Comparison of ENCODE assay signal across 8 cellular contexts in the genomic region with DNA sequence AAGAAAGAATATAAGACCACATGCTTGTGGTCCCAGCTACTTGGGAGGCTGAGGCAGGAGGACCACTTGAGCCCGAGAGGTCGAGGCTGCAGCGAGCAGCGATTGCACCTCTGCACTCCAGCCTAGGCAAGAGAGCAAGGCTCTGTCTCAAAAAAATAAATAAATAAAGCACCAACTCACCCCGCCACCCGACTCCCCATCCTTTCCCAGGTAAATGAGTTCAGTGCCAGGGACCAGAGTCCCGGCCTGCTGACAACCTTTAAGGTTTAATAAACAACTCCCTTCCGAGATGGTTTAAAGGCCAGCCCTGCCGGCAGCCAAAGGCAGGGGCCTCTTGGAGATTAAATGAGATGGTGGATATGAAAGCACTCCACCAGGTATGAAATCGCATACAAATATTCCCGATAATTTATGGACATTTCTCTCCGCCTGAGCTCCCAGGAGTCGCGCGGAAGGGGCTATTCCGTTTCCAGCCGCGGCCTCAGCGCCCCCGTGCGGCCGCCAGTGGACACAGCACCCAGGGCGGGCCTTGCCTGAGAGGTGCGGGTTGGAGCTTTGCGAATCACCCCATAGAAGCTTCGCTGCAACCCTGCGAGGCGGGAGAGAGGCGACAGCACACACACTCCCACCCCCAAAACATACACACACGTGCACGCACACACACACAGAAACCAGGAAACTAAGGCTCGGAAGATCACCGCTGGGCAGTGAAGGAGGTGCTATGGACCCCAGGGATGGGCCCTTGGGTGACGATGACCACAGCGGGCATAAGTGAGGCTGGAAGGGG. TPM values are rescaled to one million over a fixed set of nuclear protein-coding genes. Genes with fewer than 3 reads are reported as not detected.
DNase-seq lines count a peak whose midpoint lies in the region; ATAC-seq, FAIRE-seq and TF ChIP-seq lines count a peak whose summit lies in the region.

No MANE protein-coding gene starts in this region.

- H3K9me3 ChIP-seq in HUES64 (ENCODE audit: insufficient read depth, low read depth, low read length), result no peaks in the 10 kb centered on the region
- no peaks in the 10 kb centered on the region for H3K9me3 ChIP-seq in SK-N-SH
- H3K9me3 ChIP-seq in trophoblast cell (ENCODE audit: insufficient read depth, low read depth, low read length), result no peaks in the 10 kb centered on the region

- TF ChIP-seq EP300 in SK-N-SH (IDR thresholded peaks at IDR 0.05; ENCODE audit: borderline replicate concordance in 1 of 2, low read depth in 1 of 2, low read length in 1 of 2), result no peak

- no peak overlapping the region for H3K4me2 ChIP-seq in SK-N-SH
- H3K4me2 ChIP-seq in trophoblast cell (ENCODE audit: low read length), result peak overlapping the region; percentile 34

- no peak overlapping the region for H3K27ac Mint-ChIP-seq in activated naive CD4-positive, alpha-beta T cell treated with anti-CD3 and anti-CD28 coated beads, Interleukin-2, amount 10 ng/mL, durations not matched to agents 7 days and 5 days

- peaks cover 16% of the 10 kb centered on the region for H3K27me3 ChIP-seq in HUES64 (ENCODE audit: insufficient read depth, low read length)
- peaks cover 28% of the 10 kb centered on the region for H3K27me3 ChIP-seq in SK-N-SH (ENCODE audit: insufficient read depth)
- H3K27me3 ChIP-seq in trophoblast cell (ENCODE audit: insufficient read depth, low read length), result no peaks in the 10 kb centered on the region

- no peaks in the 10 kb centered on the region for H3F3A ChIP-seq in SK-N-SH (replicated peaks; ENCODE audit: insufficient read depth)

- no peaks in the 10 kb centered on the region for H3K9me3 Mint-ChIP-seq in activated naive CD4-positive, alpha-beta T cell treated with anti-CD3 and anti-CD28 coated beads, Interleukin-2, amount 10 ng/mL, durations not matched to agents 7 days and 5 days

- no peaks in the 10 kb centered on the region for H3K4me1 ChIP-seq in HUES64 (ENCODE audit: insufficient read depth, low read length)
- H3K4me1 ChIP-seq in SK-N-SH (ENCODE audit: control insufficient read depth in 1 of 2, insufficient read depth in 2 of 2, low read depth in 1 of 2, low read length in 1 of 2), result peaks cover 0 to 8% of the 10 kb centered on the region in 2 experiments; a peak in 1 of 4 replicates
- peaks cover 0 to 3% of the 10 kb centered on the region in 2 experiments for H3K4me1 ChIP-seq in trophoblast cell (ENCODE audit: control insufficient read depth in 1 of 2, insufficient read depth in 2 of 2, low read length in 2 of 2)

- TF ChIP-seq RAD21 in SK-N-SH (IDR thresholded peaks at IDR 0.05; ENCODE audit: low read length), result peak; percentile 83

- WGBS in HUES64, result 32% methylated on average over 34 of the region's 35 CpGs
- WGBS in SK-N-SH (ENCODE audit: low lambda C conversion rate), result 48% methylated on average over 24 of the region's 35 CpGs
- no CpG with 5 or more reads among the region's 35 CpGs for WGBS in trophoblast cell (ENCODE audit: extremely low coverage, insufficient coverage, insufficient read length)

- no peak overlapping the region for H3K9ac ChIP-seq in HUES64 (ENCODE audit: low read depth, low read length)
- no peak overlapping the region for H3K9ac ChIP-seq in SK-N-SH
- no peak overlapping the region for H3K9ac ChIP-seq in trophoblast cell (ENCODE audit: low read length)

- peaks cover 10% of the 10 kb centered on the region for H3K79me2 ChIP-seq in SK-N-SH (ENCODE audit: insufficient read depth)
- peaks cover 9% of the 10 kb centered on the region for H3K79me2 ChIP-seq in trophoblast cell (ENCODE audit: control insufficient read depth, insufficient read depth, low read length, poor library complexity)

- H3K4me1 Mint-ChIP-seq in activated naive CD4-positive, alpha-beta T cell treated with anti-CD3 and anti-CD28 coated beads, Interleukin-2, amount 10 ng/mL, durations not matched to agents 7 days and 5 days, result peaks cover 19% of the 10 kb centered on the region

- peaks cover 89% of the 10 kb centered on the region for H3K27me3 Mint-ChIP-seq in activated naive CD4-positive, alpha-beta T cell treated with anti-CD3 and anti-CD28 coated beads, Interleukin-2, amount 10 ng/mL, durations not matched to agents 7 days and 5 days

- no peak for FAIRE-seq in D721Med (lab: Jason Lieb, UNC)

- no peak overlapping the region for H3K14ac ChIP-seq in trophoblast cell (ENCODE audit: low read length)

- H2AFZ ChIP-seq in SK-N-SH (ENCODE audit: low read depth) (peak overlapping the region; percentile 84; the same call in 1 of the 2 replicates), trophoblast cell (ENCODE audit: insufficient read depth, low read length, poor library complexity) (no peak overlapping the region)

- DNase-seq in D721Med (ENCODE audit: insufficient read length, low spot score) (peak; percentile 87), SK-N-SH (peak; percentile 93), Right ventricle myocardium inferior (ENCODE audit: missing footprints) (peak; percentile 84), trophoblast cell (peak in 1 of 2 donors; percentile 69), DMS114 treated with DMSO at 0.1 percent for 48 hours (lab: John Stamatoyannopoulos, UW; ENCODE audit: unreplicated experiment) (no peak)
- peak; percentile 72 for DNase-seq in activated naive CD4-positive, alpha-beta T cell treated with anti-CD3 and anti-CD28 coated beads, Interleukin-2, amount 10 ng/mL, durations not matched to agents 7 days and 5 days

- no peaks in the 10 kb centered on the region for H3K9me2 ChIP-seq in SK-N-SH

- no peak overlapping the region for H3K27ac ChIP-seq in HUES64 (ENCODE audit: low read depth, low read length)
- H3K27ac ChIP-seq in SK-N-SH (ENCODE audit: low read depth in 2 of 2, low read length in 1 of 2), result no peak overlapping the region
- no peak overlapping the region for H3K27ac ChIP-seq in trophoblast cell (ENCODE audit: low read depth, low read length)

- H2BK5ac ChIP-seq in trophoblast cell (ENCODE audit: low read depth, low read length, poor library complexity), result no peak overlapping the region

- H4K91ac ChIP-seq in trophoblast cell (ENCODE audit: low read depth, low read length), result no peak overlapping the region

- no peak overlapping the region for H4K12ac ChIP-seq in trophoblast cell (ENCODE audit: low read depth, low read length)

- H3K4ac ChIP-seq in trophoblast cell (ENCODE audit: low read depth, low read length), result no peak overlapping the region

- H3K79me1 ChIP-seq in trophoblast cell (ENCODE audit: low read length), result peaks cover 6% of the 10 kb centered on the region

- no peak overlapping the region for H4K8ac ChIP-seq in trophoblast cell (ENCODE audit: low read depth, low read length)

- H3K4me3 Mint-ChIP-seq in activated naive CD4-positive, alpha-beta T cell treated with anti-CD3 and anti-CD28 coated beads, Interleukin-2, amount 10 ng/mL, durations not matched to agents 7 days and 5 days, result no peak overlapping the region

- H3K23ac ChIP-seq in trophoblast cell (ENCODE audit: low read length), result no peak overlapping the region

- POLR2A ChIA-PET in SK-N-SH (lab: Yijun Ruan, JAX), result interaction anchor here (0.5 kb wide), 1 partner anchor 18 kb away, joined by 4 read pairs; no protein-coding TSS in a partner anchor

- no peak overlapping the region for H2BK120ac ChIP-seq in trophoblast cell (ENCODE audit: insufficient read depth, low read length, poor library complexity)

- peaks cover 3% of the 10 kb centered on the region for H4K20me1 ChIP-seq in SK-N-SH (ENCODE audit: insufficient read depth)

- no peak overlapping the region for H3K18ac ChIP-seq in trophoblast cell (ENCODE audit: low read length)

- H3K4me3 ChIP-seq in HUES64 (ENCODE audit: low read length) (peak overlapping the region; percentile 34), SK-N-SH (ENCODE audit: low read depth in 2 of 2, low read length in 1 of 2) (peak overlapping the region in 1 of 2 experiments; percentile 47; a peak in 1 of 4 replicates), trophoblast cell (ENCODE audit: low read depth, low read length) (no peak overlapping the region)

- H3K36me3 Mint-ChIP-seq in activated naive CD4-positive, alpha-beta T cell treated with anti-CD3 and anti-CD28 coated beads, Interleukin-2, amount 10 ng/mL, durations not matched to agents 7 days and 5 days, result peaks cover 6% of the 10 kb centered on the region

- peak; percentile 94 for TF ChIP-seq CTCF in D721Med (IDR thresholded peaks at IDR 0.05; ENCODE audit: insufficient read depth, missing control alignments)
- TF ChIP-seq CTCF in SK-N-SH (IDR thresholded peaks at IDR 0.05), result peak; percentile 99

- ATAC-seq in Right ventricle myocardium inferior (no peak), HG02970 (IDR thresholded peaks at IDR 0.05; ENCODE audit: low FRiP score, unreplicated experiment) (no peak)

- H3K36me3 ChIP-seq in HUES64 (ENCODE audit: insufficient read depth, low read length) (peaks cover 6% of the 10 kb centered on the region), SK-N-SH (replicated peaks in 1 of 2; ENCODE audit: control insufficient read depth in 1 of 2, insufficient read depth in 2 of 2, low read length in 1 of 2) (peaks cover 2 to 6% of the 10 kb centered on the region in 2 experiments), trophoblast cell (ENCODE audit: control insufficient read depth in 1 of 2, insufficient read depth in 2 of 2, low read length in 2 of 2) (peaks cover 0 to 3% of the 10 kb centered on the region in 2 experiments)

- intact Hi-C loops in Right ventricle myocardium inferior (cut with DNase I), result no loop called here

- no peak overlapping the region for H2AK5ac ChIP-seq in trophoblast cell (ENCODE audit: low read length)

- CTCF ChIA-PET in SK-N-SH (lab: Yijun Ruan, JAX), result interaction anchor here (0.5 to 9.1 kb wide), 138 partner anchors 9 to 1852 kb away, joined by 3 to 284 read pairs (median 4); partner anchors contain the start of genes BTBD17, SDK2, SLC39A11 and TTYH2
- CTCF ChIA-PET in activated naive CD4-positive, alpha-beta T cell treated with anti-CD3 and anti-CD28 coated beads, Interleukin-2, amount 10 ng/mL, durations not matched to agents 7 days and 5 days (lab: Charles Lee), result interaction anchor here (0.7 to 3.5 kb wide), 17 partner anchors 8 to 770 kb away, joined by 3 to 28 read pairs (median 4); partner anchors contain the start of gene TTYH2

- H2BK12ac ChIP-seq in trophoblast cell (ENCODE audit: low read length), result no peak overlapping the region

TF ChIP-seq in SK-N-SH, 30 proteins besides CTCF, POLR2A, EP300 and RAD21 (continues in another document):
- no peak for TF ChIP-seq FOXJ3 (CRISPR knock-in tag; IDR thresholded peaks at IDR 0.05)
- TF ChIP-seq NFIC (IDR thresholded peaks at IDR 0.05; ENCODE audit: borderline replicate concordance), result no peak
- no peak for TF ChIP-seq MEF2A (IDR thresholded peaks at IDR 0.05; ENCODE audit: borderline replicate concordance, low read depth)

RNA-seq across cellular contexts. Expression of gene RPL38, which starts 4.0 kb away (rescaled TPM):
- 1,858 TPM for polyA plus RNA-seq in HUES64 (2013, experiment 1 of 2)
- polyA plus RNA-seq in HUES64 (2013, experiment 2 of 2), result 1,964 TPM
- 816 and 4,154 TPM in 2 replicates for polyA plus RNA-seq in SK-N-SH (2012; rRNA removed)
- polyA plus RNA-seq in SK-N-SH (2012; cell fraction: cytosol; rRNA removed), result 2,004 and 5,521 TPM in 2 replicates
- 1,163 and 1,372 TPM in 2 replicates for polyA plus RNA-seq in SK-N-SH (2012; cell fraction: nucleus; rRNA removed)
- total RNA-seq in Right ventricle myocardium inferior, result 747 TPM
- 3,156 and 3,255 TPM in 2 replicates for polyA plus RNA-seq in trophoblast cell (2013)

RNA-seq across cellular contexts. Expression of gene TTYH2, which starts 13.9 kb away (rescaled TPM):
- polyA plus RNA-seq in HUES64 (2013, experiment 1 of 2), result 2.5 TPM
- polyA plus RNA-seq in HUES64 (2013, experiment 2 of 2), result 4.6 TPM
- polyA plus RNA-seq in SK-N-SH (2012; rRNA removed), result 16.1 and 17.0 TPM in 2 replicates
- polyA plus RNA-seq in SK-N-SH (2012; cell fraction: cytosol; rRNA removed), result 4.9 and 7.7 TPM in 2 replicates
- polyA plus RNA-seq in SK-N-SH (2012; cell fraction: nucleus; rRNA removed), result 24.7 and 28.8 TPM in 2 replicates
- total RNA-seq in Right ventricle myocardium inferior, result 39.2 TPM
- 2.8 and 3.0 TPM in 2 replicates for polyA plus RNA-seq in trophoblast cell (2013)
